ENCODE assay signal across 1 cellular context in genomic region chr5:135576075-135576599, GRCh38.
A peak's percentile ranks its signal among the peaks of the same experiment; 100 is the strongest.
TF ChIP-seq lines count a peak whose summit lies in the region.

No MANE protein-coding gene starts in this region.

TF ChIP-seq in H1, 55 proteins besides CTCF, POLR2A, EP300 and RAD21:
- TF ChIP-seq SP1 (IDR thresholded peaks at IDR 0.05; ENCODE audit: low read depth, low read length) (0 out of 2 replicates have a peak, but pooled peaks have one; percentile 8), TCF12 (IDR thresholded peaks at IDR 0.05; ENCODE audit: low read depth, low read length) (no peak)
TF ChIP-seq in H1: peak in this region for 1.
